19 cellular contexts compared by ENCODE assay signal in genomic region chr6:24571361-24571760, GRCh38.
"Had no signal": no experiment of that assay in that cellular context is flagged by ENCODE, and none has a peak within 500 bp of the region (broad histone marks: within the 10 kb centered on the region; RNA-seq: fewer than 3 reads in every experiment).

No MANE protein-coding gene starts in this region.

- ATAC-seq: foreskin keratinocyte, gastroesophageal sphincter, heart left ventricle, left cardiac atrium, left lung, left ventricle myocardium superior, lower lobe of right lung, mucosa of descending colon had no signal

- DNase-seq: dermis blood vessel endothelial cell; dorsolateral prefrontal cortex; effector CD4-positive, alpha-beta T cell; effector memory CD4-positive, alpha-beta T cell; foreskin keratinocyte; heart left ventricle; hypothalamus; left cardiac atrium; left lung; left ventricle myocardium superior; lower lobe of right lung; mesenchymal stem cell; mucosa of descending colon; naive B cell had no signal

- H3K27ac Mint-ChIP-seq: mesothelial cell of epicardium, naive B cell had no signal

- H3K4me2 ChIP-seq: hepatocyte had no signal

- H3K4me3 ChIP-seq: coronary artery, dorsolateral prefrontal cortex, esophagus muscularis mucosa, gastroesophageal sphincter, heart left ventricle, hepatocyte, left lung, lower lobe of right lung, mucosa of descending colon had no signal

- H2AFZ ChIP-seq: hepatocyte had no signal

- H3K4me3 Mint-ChIP-seq: mesothelial cell of epicardium, naive B cell had no signal

- H3K9me3 ChIP-seq: esophagus muscularis mucosa, gastroesophageal sphincter, heart left ventricle, left lung, lower lobe of right lung, mucosa of descending colon had no signal

- H3K27me3 ChIP-seq: esophagus muscularis mucosa, foreskin keratinocyte, gastroesophageal sphincter, hepatocyte, left lung had no signal

- H3K9me3 Mint-ChIP-seq: mesothelial cell of epicardium, naive B cell had no signal

- H3K27ac ChIP-seq: coronary artery, dorsolateral prefrontal cortex, esophagus muscularis mucosa, foreskin keratinocyte, gastroesophageal sphincter, heart left ventricle, hepatocyte, left lung, lower lobe of right lung had no signal

- H3K4me1 ChIP-seq: esophagus muscularis mucosa, foreskin keratinocyte, gastroesophageal sphincter, heart left ventricle, left lung, lower lobe of right lung had no signal

- H3K36me3 ChIP-seq: esophagus muscularis mucosa, gastroesophageal sphincter, heart left ventricle, left lung, lower lobe of right lung had no signal

- H3K36me3 Mint-ChIP-seq: mesothelial cell of epicardium, naive B cell had no signal

- H3K4me1 Mint-ChIP-seq: mesothelial cell of epicardium had no signal

- H3K79me2 ChIP-seq: hepatocyte had no signal
